Comparison of ENCODE assay signal across 1 cellular context in the genomic region with DNA sequence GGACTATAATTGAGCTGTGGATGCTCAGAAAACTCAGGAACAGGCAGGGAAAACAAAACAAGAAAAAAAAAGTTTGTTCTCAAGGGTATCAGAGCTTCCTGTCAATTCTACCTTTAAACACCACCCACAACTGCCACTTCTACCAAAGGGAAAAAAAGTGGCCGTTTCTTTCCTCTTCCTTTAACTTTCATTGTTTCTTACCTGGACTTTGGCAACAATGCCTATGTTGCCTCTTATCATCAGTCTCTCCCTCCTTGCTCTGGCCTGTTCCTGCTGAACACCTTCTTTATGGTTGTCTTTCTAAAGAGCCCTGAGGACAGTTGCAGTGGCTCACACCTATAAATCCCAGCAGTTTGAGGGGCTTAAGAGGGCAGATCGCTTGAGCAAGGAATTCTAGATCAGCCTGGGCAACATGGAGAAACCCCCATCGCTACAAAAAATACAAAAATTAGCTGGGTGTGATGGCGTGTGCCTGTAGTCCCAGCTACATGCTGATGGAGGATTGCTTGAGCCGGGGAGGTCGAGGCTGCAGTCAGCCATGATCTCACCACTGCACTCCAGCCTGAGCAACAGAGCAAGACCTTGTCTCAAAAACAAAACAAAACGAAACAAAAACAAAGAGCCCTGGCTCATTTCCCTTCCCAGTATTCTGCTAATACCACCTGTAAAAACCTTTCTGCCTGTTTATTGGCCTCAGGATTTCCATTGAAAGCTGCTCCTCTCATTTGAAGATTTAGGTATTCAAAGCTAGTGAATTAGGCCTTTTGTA.
TF ChIP-seq lines count a peak whose summit lies in the region.

No MANE protein-coding gene starts in this region.

TF ChIP-seq in GM12878, 131 proteins besides CTCF, POLR2A, EP300 and RAD21 (continued from another document):
- TF ChIP-seq ATF2 (IDR thresholded peaks at IDR 0.05; ENCODE audit: low read length) (no peak), CHD2 (IDR thresholded peaks at IDR 0.05; ENCODE audit: borderline replicate concordance, low read depth, low read length) (no peak), RUNX3 (IDR thresholded peaks at IDR 0.05; ENCODE audit: low read length) (no peak), EGR1 (IDR thresholded peaks at IDR 0.05; ENCODE audit: borderline replicate concordance in 1 of 2, low read depth in 2 of 2, low read length in 2 of 2) (no peak), SMC3 (IDR thresholded peaks at IDR 0.05; ENCODE audit: borderline replicate concordance, low read length) (no peak), DPF2 (IDR thresholded peaks at IDR 0.05) (no peak), PML (IDR thresholded peaks at IDR 0.05; ENCODE audit: low read length) (no peak), JUNB (IDR thresholded peaks at IDR 0.05) (no peak), BACH1 (IDR thresholded peaks at IDR 0.05; ENCODE audit: borderline replicate concordance) (no peak)
- TF ChIP-seq, protein P1, sequence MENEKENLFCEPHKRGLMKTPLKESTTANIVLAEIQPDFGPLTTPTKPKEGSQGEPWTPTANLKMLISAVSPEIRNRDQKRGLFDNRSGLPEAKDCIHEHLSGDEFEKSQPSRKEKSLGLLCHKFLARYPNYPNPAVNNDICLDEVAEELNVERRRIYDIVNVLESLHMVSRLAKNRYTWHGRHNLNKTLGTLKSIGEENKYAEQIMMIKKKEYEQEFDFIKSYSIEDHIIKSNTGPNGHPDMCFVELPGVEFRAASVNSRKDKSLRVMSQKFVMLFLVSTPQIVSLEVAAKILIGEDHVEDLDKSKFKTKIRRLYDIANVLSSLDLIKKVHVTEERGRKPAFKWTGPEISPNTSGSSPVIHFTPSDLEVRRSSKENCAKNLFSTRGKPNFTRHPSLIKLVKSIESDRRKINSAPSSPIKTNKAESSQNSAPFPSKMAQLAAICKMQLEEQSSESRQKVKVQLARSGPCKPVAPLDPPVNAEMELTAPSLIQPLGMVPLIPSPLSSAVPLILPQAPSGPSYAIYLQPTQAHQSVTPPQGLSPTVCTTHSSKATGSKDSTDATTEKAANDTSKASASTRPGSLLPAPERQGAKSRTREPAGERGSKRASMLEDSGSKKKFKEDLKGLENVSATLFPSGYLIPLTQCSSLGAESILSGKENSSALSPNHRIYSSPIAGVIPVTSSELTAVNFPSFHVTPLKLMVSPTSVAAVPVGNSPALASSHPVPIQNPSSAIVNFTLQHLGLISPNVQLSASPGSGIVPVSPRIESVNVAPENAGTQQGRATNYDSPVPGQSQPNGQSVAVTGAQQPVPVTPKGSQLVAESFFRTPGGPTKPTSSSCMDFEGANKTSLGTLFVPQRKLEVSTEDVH (IDR thresholded peaks at IDR 0.05; ENCODE audit: low read depth, partially characterized antibody) = no peak
TF ChIP-seq in GM12878: peak in this region for 0.
